ENCODE assay signal across 7 cellular contexts in genomic region chr16:28980330-28980729, GRCh38. TPM values are rescaled to one million over a fixed set of nuclear protein-coding genes. Genes with fewer than 3 reads are reported as not detected.
"Had no signal": no experiment of that assay in that cellular context is flagged by ENCODE, and none has a peak within 500 bp of the region (broad histone marks: within the 10 kb centered on the region; RNA-seq: fewer than 3 reads in every experiment).

No MANE protein-coding gene starts in this region.

RNA-seq across cellular contexts. Expression of gene CD19, which starts 48.6 kb away (rescaled TPM):
- total RNA-seq: activated CD4-positive, alpha-beta T cell treated with anti-CD3 and anti-CD28 coated beads, Interleukin-2, amount 10 ng/mL, durations not matched to agents 24 days and 14 days; activated CD8-positive, alpha-beta memory T cell treated with anti-CD3 and anti-CD28 coated beads, Interleukin-2, amount 10 ng/mL, durations not matched to agents 7 days and 5 days; activated T-helper 1 cell treated with anti-CD3 and anti-CD28 coated beads, Interleukin-12 subunit alpha, Interleukin-12 subunit beta, Interleukin-2, Interleukin-4 antibody, amounts not matched to agents 30 ng/mL and 10 ng/mL and 1 ng/mL, durations not matched to agents 14 hours and 24 hours and 36 hours; bronchial epithelial cell; MCF 10A; NCI-H460; SK-MEL-5 had no signal
